1 cellular context compared by ENCODE assay signal in the genomic region with DNA sequence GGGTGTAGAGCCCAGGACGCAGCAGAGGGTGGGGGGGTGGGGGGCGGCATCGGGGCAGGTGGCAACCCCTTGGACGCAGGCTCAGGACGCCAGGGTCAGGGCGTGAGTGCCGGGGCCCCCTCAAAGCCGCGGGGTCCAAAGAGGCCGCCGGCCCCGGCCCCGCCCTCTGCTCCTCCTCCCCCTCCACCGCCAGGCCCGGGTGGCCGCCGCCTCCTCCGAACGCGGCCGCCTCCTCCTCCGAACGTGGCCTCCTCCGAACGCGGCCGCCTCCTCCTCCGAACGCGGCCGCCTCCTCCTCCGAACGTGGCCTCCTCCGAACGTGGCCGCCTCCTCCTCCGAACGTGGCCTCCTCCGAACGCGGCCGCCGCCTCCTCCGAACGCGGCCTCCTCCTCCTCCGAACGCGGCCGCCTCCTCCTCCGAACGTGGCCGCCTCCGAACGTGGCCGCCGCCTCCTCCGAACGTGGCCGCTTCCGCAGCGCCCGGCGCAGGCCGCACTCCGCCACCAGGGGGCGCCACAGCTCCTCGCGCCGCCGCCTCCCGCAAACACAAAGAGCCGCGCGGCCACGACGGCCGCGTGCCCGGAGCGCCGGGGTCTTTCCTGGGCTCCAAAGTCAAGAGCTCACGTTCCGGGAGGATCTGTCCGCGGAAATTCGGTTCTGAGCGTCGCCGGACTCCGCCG.
TF ChIP-seq lines count a peak whose summit lies in the region.

No MANE protein-coding gene starts in this region.

TF ChIP-seq in HepG2, 621 proteins besides CTCF, POLR2A, EP300 and RAD21 (continued from another document and continues in another):
- TF ChIP-seq, protein P1, sequence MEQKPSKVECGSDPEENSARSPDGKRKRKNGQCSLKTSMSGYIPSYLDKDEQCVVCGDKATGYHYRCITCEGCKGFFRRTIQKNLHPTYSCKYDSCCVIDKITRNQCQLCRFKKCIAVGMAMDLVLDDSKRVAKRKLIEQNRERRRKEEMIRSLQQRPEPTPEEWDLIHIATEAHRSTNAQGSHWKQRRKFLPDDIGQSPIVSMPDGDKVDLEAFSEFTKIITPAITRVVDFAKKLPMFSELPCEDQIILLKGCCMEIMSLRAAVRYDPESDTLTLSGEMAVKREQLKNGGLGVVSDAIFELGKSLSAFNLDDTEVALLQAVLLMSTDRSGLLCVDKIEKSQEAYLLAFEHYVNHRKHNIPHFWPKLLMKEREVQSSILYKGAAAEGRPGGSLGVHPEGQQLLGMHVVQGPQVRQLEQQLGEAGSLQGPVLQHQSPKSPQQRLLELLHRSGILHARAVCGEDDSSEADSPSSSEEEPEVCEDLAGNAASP (CRISPR knock-in tag; IDR thresholded peaks at IDR 0.05; ENCODE audit: borderline replicate concordance), result 0 out of 2 replicates have a peak, but pooled peaks have one; percentile 11
- TF ChIP-seq, protein P2, sequence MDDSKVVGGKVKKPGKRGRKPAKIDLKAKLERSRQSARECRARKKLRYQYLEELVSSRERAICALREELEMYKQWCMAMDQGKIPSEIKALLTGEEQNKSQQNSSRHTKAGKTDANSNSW (CRISPR knock-in tag; IDR thresholded peaks at IDR 0.05; ENCODE audit: borderline replicate concordance), result peak; percentile 74; the same call in 1 of the 2 replicates
- TF ChIP-seq IKZF1 (IDR thresholded peaks at IDR 0.05) (no peak), SRF (IDR thresholded peaks at IDR 0.05; ENCODE audit: low read depth, low read length) (no peak), ZNF672 (CRISPR knock-in tag; IDR thresholded peaks at IDR 0.05) (no peak), ZNF326 (CRISPR knock-in tag; IDR thresholded peaks at IDR 0.05; ENCODE audit: borderline replicate concordance) (no peak), ZNF224 (CRISPR knock-in tag; IDR thresholded peaks at IDR 0.05) (no peak), FOXA1 (IDR thresholded peaks at IDR 0.05) (no peak), FOXA1 (CRISPR knock-in tag; IDR thresholded peaks at IDR 0.05) (no peak), ZKSCAN8 (CRISPR knock-in tag; IDR thresholded peaks at IDR 0.05; ENCODE audit: borderline replicate concordance) (no peak), ZNF605 (CRISPR knock-in tag; IDR thresholded peaks at IDR 0.05) (no peak), ZNF768 (CRISPR knock-in tag; IDR thresholded peaks at IDR 0.05) (peak; percentile 20; the same call in 1 of the 2 replicates), ZNF17 (CRISPR knock-in tag; IDR thresholded peaks at IDR 0.05) (no peak), PCBP2 (optimal IDR thresholded peaks at IDR 0.05; ENCODE audit: low read depth, low read length, poor library complexity, severe bottlenecking) (no peak), TEAD3 (CRISPR knock-in tag; optimal IDR thresholded peaks at IDR 0.05; ENCODE audit: borderline replicate concordance) (peak; percentile 39), HOXD1 (CRISPR knock-in tag; IDR thresholded peaks at IDR 0.05) (peak; percentile 44; the same call in 1 of the 2 replicates), HOXA3 (CRISPR knock-in tag; IDR thresholded peaks at IDR 0.05) (peak; percentile 62; the same call in 1 of the 2 replicates), ZMYM3 (CRISPR knock-in tag; IDR thresholded peaks at IDR 0.05) (no peak), SMAD1 (CRISPR knock-in tag; IDR thresholded peaks at IDR 0.05; ENCODE audit: borderline replicate concordance, low read depth) (no peak), MXD4 (CRISPR knock-in tag; IDR thresholded peaks at IDR 0.05) (peak; percentile 78; the same call in 1 of the 2 replicates)
- TF ChIP-seq, protein P3, sequence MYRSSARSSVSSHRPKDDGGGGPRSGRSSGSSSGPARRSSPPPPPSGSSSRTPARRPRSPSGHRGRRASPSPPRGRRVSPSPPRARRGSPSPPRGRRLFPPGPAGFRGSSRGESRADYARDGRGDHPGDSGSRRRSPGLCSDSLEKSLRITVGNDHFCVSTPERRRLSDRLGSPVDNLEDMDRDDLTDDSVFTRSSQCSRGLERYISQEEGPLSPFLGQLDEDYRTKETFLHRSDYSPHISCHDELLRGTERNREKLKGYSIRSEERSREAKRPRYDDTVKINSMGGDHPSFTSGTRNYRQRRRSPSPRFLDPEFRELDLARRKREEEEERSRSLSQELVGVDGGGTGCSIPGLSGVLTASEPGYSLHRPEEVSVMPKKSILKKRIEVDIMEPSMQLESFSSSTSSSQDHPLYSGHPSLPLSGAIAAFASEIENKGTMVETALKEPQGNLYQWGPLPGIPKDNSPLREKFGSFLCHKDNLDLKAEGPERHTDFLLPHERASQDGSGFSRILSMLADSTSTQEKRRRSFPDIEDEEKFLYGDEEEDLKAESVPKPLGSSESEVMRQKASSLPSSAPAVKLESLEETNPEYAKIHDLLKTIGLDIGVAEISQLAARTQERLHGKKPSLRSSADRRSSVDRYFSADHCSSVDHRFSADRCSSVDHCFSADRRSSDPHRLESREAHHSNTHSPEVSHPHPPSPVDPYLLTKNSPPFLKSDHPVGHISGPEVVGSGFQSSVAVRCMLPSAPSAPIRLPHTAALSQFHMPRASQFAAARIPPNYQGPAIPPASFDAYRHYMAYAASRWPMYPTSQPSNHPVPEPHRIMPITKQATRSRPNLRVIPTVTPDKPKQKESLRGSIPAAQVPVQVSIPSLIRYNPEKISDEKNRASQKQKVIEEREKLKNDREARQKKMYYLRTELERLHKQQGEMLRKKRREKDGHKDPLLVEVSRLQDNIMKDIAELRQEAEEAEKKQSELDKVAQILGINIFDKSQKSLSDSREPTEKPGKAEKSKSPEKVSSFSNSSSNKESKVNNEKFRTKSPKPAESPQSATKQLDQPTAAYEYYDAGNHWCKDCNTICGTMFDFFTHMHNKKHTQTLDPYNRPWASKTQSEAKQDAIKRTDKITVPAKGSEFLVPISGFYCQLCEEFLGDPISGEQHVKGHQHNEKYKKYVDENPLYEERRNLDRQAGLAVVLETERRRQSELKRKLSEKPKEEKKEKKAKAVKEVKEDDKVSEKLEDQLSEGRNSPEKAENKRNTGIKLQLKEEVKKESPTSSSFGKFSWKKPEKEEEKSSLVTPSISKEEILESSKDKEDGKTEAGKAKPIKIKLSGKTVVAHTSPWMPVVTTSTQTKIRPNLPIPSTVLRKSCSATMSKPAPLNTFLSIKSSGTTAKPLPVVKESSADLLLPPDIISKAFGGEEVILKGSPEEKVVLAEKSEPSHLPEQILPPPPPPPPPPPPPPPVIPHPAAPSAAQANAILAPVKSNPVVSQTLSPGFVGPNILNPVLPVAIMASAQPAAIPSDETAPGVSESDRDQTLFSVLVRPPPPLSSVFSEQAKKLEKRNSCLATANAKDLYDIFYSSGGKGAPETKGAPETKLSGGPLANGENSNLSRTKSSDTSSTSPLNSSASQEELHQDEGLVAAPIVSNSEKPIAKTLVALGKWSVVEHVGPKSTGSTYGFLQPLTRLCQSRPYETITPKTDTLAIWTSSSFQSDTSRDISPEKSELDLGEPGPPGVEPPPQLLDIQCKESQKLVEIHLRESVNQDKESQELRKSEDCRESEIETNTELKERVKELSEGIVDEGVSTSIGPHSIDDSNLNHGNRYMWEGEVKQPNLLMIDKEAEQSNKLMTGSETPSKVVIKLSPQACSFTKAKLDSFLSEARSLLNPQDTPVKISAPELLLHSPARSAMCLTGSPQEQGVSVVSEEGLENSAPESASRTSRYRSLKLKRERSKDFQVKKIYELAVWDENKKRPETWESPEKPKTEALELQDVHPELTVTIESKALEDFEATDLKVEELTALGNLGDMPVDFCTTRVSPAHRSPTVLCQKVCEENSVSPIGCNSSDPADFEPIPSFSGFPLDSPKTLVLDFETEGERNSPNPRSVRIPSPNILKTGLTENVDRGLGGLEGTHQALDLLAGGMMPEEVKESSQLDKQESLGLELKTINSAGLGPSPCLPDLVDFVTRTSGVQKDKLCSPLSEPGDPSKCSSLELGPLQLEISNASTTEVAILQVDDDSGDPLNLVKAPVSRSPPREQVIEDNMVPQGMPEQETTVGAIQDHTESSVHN (CRISPR knock-in tag; IDR thresholded peaks at IDR 0.05), result no peak
- TF ChIP-seq, protein P4, sequence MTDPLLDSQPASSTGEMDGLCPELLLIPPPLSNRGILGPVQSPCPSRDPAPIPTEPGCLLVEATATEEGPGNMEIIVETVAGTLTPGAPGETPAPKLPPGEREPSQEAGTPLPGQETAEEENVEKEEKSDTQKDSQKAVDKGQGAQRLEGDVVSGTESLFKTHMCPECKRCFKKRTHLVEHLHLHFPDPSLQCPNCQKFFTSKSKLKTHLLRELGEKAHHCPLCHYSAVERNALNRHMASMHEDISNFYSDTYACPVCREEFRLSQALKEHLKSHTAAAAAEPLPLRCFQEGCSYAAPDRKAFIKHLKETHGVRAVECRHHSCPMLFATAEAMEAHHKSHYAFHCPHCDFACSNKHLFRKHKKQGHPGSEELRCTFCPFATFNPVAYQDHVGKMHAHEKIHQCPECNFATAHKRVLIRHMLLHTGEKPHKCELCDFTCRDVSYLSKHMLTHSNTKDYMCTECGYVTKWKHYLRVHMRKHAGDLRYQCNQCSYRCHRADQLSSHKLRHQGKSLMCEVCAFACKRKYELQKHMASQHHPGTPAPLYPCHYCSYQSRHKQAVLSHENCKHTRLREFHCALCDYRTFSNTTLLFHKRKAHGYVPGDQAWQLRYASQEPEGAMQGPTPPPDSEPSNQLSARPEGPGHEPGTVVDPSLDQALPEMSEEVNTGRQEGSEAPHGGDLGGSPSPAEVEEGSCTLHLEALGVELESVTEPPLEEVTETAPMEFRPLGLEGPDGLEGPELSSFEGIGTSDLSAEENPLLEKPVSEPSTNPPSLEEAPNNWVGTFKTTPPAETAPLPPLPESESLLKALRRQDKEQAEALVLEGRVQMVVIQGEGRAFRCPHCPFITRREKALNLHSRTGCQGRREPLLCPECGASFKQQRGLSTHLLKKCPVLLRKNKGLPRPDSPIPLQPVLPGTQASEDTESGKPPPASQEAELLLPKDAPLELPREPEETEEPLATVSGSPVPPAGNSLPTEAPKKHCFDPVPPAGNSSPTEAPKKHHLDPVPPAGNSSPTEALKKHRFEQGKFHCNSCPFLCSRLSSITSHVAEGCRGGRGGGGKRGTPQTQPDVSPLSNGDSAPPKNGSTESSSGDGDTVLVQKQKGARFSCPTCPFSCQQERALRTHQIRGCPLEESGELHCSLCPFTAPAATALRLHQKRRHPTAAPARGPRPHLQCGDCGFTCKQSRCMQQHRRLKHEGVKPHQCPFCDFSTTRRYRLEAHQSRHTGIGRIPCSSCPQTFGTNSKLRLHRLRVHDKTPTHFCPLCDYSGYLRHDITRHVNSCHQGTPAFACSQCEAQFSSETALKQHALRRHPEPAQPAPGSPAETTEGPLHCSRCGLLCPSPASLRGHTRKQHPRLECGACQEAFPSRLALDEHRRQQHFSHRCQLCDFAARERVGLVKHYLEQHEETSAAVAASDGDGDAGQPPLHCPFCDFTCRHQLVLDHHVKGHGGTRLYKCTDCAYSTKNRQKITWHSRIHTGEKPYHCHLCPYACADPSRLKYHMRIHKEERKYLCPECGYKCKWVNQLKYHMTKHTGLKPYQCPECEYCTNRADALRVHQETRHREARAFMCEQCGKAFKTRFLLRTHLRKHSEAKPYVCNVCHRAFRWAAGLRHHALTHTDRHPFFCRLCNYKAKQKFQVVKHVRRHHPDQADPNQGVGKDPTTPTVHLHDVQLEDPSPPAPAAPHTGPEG (CRISPR knock-in tag; IDR thresholded peaks at IDR 0.05), result 0 out of 2 replicates have a peak, but pooled peaks have one; percentile 44
- TF ChIP-seq, protein P5, sequence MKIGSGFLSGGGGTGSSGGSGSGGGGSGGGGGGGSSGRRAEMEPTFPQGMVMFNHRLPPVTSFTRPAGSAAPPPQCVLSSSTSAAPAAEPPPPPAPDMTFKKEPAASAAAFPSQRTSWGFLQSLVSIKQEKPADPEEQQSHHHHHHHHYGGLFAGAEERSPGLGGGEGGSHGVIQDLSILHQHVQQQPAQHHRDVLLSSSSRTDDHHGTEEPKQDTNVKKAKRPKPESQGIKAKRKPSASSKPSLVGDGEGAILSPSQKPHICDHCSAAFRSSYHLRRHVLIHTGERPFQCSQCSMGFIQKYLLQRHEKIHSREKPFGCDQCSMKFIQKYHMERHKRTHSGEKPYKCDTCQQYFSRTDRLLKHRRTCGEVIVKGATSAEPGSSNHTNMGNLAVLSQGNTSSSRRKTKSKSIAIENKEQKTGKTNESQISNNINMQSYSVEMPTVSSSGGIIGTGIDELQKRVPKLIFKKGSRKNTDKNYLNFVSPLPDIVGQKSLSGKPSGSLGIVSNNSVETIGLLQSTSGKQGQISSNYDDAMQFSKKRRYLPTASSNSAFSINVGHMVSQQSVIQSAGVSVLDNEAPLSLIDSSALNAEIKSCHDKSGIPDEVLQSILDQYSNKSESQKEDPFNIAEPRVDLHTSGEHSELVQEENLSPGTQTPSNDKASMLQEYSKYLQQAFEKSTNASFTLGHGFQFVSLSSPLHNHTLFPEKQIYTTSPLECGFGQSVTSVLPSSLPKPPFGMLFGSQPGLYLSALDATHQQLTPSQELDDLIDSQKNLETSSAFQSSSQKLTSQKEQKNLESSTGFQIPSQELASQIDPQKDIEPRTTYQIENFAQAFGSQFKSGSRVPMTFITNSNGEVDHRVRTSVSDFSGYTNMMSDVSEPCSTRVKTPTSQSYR (CRISPR knock-in tag; IDR thresholded peaks at IDR 0.05; ENCODE audit: borderline replicate concordance), result no peak
- TF ChIP-seq, protein P6, sequence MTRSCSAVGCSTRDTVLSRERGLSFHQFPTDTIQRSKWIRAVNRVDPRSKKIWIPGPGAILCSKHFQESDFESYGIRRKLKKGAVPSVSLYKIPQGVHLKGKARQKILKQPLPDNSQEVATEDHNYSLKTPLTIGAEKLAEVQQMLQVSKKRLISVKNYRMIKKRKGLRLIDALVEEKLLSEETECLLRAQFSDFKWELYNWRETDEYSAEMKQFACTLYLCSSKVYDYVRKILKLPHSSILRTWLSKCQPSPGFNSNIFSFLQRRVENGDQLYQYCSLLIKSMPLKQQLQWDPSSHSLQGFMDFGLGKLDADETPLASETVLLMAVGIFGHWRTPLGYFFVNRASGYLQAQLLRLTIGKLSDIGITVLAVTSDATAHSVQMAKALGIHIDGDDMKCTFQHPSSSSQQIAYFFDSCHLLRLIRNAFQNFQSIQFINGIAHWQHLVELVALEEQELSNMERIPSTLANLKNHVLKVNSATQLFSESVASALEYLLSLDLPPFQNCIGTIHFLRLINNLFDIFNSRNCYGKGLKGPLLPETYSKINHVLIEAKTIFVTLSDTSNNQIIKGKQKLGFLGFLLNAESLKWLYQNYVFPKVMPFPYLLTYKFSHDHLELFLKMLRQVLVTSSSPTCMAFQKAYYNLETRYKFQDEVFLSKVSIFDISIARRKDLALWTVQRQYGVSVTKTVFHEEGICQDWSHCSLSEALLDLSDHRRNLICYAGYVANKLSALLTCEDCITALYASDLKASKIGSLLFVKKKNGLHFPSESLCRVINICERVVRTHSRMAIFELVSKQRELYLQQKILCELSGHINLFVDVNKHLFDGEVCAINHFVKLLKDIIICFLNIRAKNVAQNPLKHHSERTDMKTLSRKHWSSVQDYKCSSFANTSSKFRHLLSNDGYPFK (CRISPR knock-in tag; IDR thresholded peaks at IDR 0.05; ENCODE audit: borderline replicate concordance), result no peak
- TF ChIP-seq, protein P7, sequence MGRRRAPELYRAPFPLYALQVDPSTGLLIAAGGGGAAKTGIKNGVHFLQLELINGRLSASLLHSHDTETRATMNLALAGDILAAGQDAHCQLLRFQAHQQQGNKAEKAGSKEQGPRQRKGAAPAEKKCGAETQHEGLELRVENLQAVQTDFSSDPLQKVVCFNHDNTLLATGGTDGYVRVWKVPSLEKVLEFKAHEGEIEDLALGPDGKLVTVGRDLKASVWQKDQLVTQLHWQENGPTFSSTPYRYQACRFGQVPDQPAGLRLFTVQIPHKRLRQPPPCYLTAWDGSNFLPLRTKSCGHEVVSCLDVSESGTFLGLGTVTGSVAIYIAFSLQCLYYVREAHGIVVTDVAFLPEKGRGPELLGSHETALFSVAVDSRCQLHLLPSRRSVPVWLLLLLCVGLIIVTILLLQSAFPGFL (CRISPR knock-in tag; IDR thresholded peaks at IDR 0.05), result no peak
- TF ChIP-seq, protein P8, sequence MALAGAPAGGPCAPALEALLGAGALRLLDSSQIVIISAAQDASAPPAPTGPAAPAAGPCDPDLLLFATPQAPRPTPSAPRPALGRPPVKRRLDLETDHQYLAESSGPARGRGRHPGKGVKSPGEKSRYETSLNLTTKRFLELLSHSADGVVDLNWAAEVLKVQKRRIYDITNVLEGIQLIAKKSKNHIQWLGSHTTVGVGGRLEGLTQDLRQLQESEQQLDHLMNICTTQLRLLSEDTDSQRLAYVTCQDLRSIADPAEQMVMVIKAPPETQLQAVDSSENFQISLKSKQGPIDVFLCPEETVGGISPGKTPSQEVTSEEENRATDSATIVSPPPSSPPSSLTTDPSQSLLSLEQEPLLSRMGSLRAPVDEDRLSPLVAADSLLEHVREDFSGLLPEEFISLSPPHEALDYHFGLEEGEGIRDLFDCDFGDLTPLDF (CRISPR knock-in tag; IDR thresholded peaks at IDR 0.05), result no peak
